1 cellular context compared by ENCODE assay signal in the genomic region with DNA sequence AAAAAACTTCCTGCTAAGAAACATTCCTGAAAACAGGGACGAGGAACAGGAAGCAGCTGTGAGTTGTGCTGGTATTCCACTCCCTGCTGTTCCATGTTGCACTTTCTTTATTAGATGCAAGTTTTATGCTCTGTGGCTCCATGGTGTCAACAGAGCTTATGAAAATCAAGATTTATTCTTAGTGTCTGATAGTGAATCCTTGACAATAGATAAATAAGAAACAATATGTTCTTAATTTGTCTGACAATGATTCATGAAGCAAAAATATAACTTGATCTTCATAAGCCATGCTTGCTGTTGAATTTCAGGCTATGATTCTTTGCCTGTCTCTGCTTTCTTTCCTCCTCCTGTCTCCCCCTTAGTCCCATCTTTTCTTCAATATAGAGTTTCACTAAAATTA.
TF ChIP-seq lines count a peak whose summit lies in the region.

No MANE protein-coding gene starts in this region.

TF ChIP-seq in SK-N-SH, 30 proteins besides CTCF, POLR2A, EP300 and RAD21 (continued from another document):
- TF ChIP-seq, protein P1, sequence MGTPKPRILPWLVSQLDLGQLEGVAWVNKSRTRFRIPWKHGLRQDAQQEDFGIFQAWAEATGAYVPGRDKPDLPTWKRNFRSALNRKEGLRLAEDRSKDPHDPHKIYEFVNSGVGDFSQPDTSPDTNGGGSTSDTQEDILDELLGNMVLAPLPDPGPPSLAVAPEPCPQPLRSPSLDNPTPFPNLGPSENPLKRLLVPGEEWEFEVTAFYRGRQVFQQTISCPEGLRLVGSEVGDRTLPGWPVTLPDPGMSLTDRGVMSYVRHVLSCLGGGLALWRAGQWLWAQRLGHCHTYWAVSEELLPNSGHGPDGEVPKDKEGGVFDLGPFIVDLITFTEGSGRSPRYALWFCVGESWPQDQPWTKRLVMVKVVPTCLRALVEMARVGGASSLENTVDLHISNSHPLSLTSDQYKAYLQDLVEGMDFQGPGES (IDR thresholded peaks at IDR 0.05; ENCODE audit: low read depth, low read length): no peak
- TF ChIP-seq NRF1 (IDR thresholded peaks at IDR 0.05; ENCODE audit: low read depth, low read length) (no peak), JUND (IDR thresholded peaks at IDR 0.05) (peak; percentile 39; the same call in 1 of the 2 replicates), FOXM1 (IDR thresholded peaks at IDR 0.05; ENCODE audit: low read depth) (no peak), SIN3A (IDR thresholded peaks at IDR 0.05; ENCODE audit: borderline replicate concordance, low read depth, low read length) (no peak), NFIC (IDR thresholded peaks at IDR 0.05; ENCODE audit: borderline replicate concordance) (peak; percentile 14; the same call in 1 of the 2 replicates)
- TF ChIP-seq, protein P2, sequence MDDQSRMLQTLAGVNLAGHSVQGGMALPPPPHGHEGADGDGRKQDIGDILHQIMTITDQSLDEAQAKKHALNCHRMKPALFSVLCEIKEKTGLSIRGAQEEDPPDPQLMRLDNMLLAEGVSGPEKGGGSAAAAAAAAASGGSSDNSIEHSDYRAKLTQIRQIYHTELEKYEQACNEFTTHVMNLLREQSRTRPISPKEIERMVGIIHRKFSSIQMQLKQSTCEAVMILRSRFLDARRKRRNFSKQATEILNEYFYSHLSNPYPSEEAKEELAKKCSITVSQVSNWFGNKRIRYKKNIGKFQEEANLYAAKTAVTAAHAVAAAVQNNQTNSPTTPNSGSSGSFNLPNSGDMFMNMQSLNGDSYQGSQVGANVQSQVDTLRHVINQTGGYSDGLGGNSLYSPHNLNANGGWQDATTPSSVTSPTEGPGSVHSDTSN (IDR thresholded peaks at IDR 0.05): peak; percentile 73
TF ChIP-seq in SK-N-SH: peak in this region for 4.
